9 cellular contexts compared by ENCODE assay signal in the genomic region with DNA sequence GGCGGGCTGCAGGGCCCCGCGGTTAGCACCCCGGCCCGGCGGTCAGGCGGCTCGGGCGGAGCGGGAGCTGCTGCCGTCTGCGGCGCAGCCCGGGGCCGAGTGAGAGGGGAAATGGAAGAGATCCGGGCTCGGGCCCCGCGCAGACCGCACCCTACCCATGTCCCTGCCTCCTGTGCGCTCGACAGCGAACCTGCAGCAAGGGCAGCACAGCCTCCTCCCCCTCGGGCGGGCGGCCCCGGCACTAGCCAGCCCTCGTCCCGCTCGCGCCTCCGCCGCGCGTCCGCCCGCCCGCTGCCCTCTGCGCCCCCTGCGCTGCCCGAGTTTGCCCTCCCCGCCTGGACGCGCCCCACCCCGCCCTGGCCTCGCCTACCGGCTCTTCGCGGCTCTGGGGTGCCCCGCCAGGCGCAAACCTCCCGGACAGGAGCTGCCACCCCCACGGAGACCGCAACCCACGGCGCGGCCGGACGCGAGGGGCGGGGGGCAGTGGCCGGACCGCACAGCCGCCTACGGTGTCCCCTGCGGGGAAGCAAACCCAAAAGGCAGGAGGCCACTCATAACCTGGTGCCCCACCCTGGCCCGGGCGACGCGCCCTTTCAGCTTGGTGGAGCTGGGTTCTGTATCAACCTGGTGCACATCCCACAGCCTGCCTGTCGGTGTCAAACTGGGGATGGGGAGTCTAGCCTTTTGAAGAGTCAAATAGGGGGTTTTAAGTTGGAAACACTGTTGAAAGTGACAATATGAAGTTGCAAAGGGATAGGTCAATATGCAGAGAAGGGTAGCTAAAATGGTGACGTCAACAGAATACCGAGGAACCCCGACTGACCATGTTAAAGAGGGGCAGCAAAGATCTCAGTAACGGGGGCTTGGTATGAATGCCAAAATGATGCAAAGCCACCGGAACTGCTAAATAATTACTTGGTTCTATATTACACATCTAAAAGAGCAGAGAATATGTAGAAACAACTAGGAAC. TPM values are rescaled to one million over a fixed set of nuclear protein-coding genes. Genes with fewer than 3 reads are reported as not detected.
A peak's percentile ranks its signal among the peaks of the same experiment; 100 is the strongest.
DNase-seq lines count a peak whose midpoint lies in the region; ATAC-seq, FAIRE-seq and TF ChIP-seq lines count a peak whose summit lies in the region.
"Had no signal": no experiment of that assay in that cellular context is flagged by ENCODE, and none has a peak within 500 bp of the region (broad histone marks: within the 10 kb centered on the region; RNA-seq: fewer than 3 reads in every experiment).

A gene (minus strand): TSS at position 101 of the 971 bp plus-strand sequence. CDS start 454 bp downstream, outside the sequence.

- H3K4me3 ChIP-seq in A549, result peak within 1 kb of the TSS; percentile 53
- H3K4me3 ChIP-seq in GM23338, result peak within 1 kb of the TSS; percentile 54
- H3K4me3 ChIP-seq in GM12878, result no peak within 1 kb of the TSS
- H3K4me3 ChIP-seq in mesendoderm (ENCODE audit: low read length), result no peak within 1 kb of the TSS

- ATAC-seq in A549 (peak; percentile 7 to 22; a peak in 2 of 6 replicates), GM23338 (peak; percentile 13), GM12878 (no peak), HG02870 (IDR thresholded peaks at IDR 0.05; ENCODE audit: unreplicated experiment) (no peak), HG03097 (IDR thresholded peaks at IDR 0.05; ENCODE audit: low FRiP score, unreplicated experiment) (no peak)

- in situ Hi-C loops in GM12878 (cut with MboI), result loop anchor here (5.0 kb wide), 1 partner anchor 56 kb away; no protein-coding TSS in a partner anchor

- WGBS in A549 (ENCODE audit: missing lambda C conversion rate), result 12% methylated on average over 26 of the region's 76 CpGs
- WGBS in GM12878 (ENCODE audit: insufficient coverage, insufficient replicate concordance, low lambda C conversion rate, missing lambda C conversion rate), result 4% methylated on average over 58 of the region's 76 CpGs
- no CpG with 5 or more reads among the region's 76 CpGs for WGBS in mesendoderm (ENCODE audit: extremely low coverage, insufficient coverage, low lambda C conversion rate)

- SMC1A ChIA-PET in GM12878 (lab: Charles Lee; ENCODE audit: uncharacterized antibody, unreplicated experiment), result interaction anchor here (1.2 to 3.7 kb wide), 3 partner anchors 59 to 94 kb away, joined by 3 to 14 read pairs (median 4); no protein-coding TSS in a partner anchor

- TF ChIP-seq POLR2A in A549 (IDR thresholded peaks at IDR 0.05; ENCODE audit: low read length) (no peak), GM12878 (IDR thresholded peaks at IDR 0.05; ENCODE audit: low read depth, low read length) (no peak)

- intact Hi-C loops in GM12878 (cut with micrococcal nuclease; ENCODE audit: unreplicated experiment), result loop anchor here (5.0 kb wide), 1 partner anchor 41 kb away; no protein-coding TSS in a partner anchor

- H3K79me2 ChIP-seq in GM23338 (replicated peaks; ENCODE audit: insufficient read depth) (no peaks in the 10 kb centered on the region), GM12878 (ENCODE audit: control insufficient read depth, insufficient read depth, low read length) (no peaks in the 10 kb centered on the region), mesendoderm (ENCODE audit: control insufficient read depth, insufficient read depth, low read length) (no peaks in the 10 kb centered on the region)

- RAD21 ChIA-PET in GM12878 (lab: Charles Lee; ENCODE audit: unreplicated experiment), result interaction anchor here (1.0 to 2.3 kb wide), 2 partner anchors 11 to 94 kb away, joined by 3 to 6 read pairs; no protein-coding TSS in a partner anchor

- H3K18ac ChIP-seq in mesendoderm (ENCODE audit: low read length), result no peak within 1 kb of the TSS

- no peaks in the 10 kb centered on the region for H3K9me2 ChIP-seq in GM23338 (ENCODE audit: insufficient read depth)

- H3K79me1 ChIP-seq in mesendoderm (ENCODE audit: low read length), result no peaks in the 10 kb centered on the region

- H2BK5ac ChIP-seq in mesendoderm (ENCODE audit: low read length), result no peak within 1 kb of the TSS

- H3K36me3 ChIP-seq in GM23338 (ENCODE audit: insufficient read depth) (no peaks in the 10 kb centered on the region), GM12878 (ENCODE audit: control insufficient read depth in 2 of 2, insufficient read depth in 2 of 2, low read length in 1 of 2) (no peaks in the 10 kb centered on the region), mesendoderm (ENCODE audit: control insufficient read depth, insufficient read depth, low read length) (no peaks in the 10 kb centered on the region)

- no peak within 1 kb of the TSS for H2BK120ac ChIP-seq in mesendoderm (ENCODE audit: low read depth, low read length)

- POLR2A ChIA-PET in A549 (lab: Yijun Ruan, JAX), result no interaction called here
- POLR2A ChIA-PET in GM12878 (lab: Charles Lee), result no interaction called here

- no peaks in the 10 kb centered on the region; the same call in 2 of the 3 replicates for H3K36me3 Mint-ChIP-seq in GM23338 (ENCODE audit: low read depth)

- peak within 1 kb of the TSS; percentile 60 for H3K4me3 Mint-ChIP-seq in GM23338

- H3K9ac ChIP-seq in GM12878 (ENCODE audit: control insufficient read depth, insufficient read depth, low read length), result no peak within 1 kb of the TSS
- no peak within 1 kb of the TSS for H3K9ac ChIP-seq in mesendoderm (ENCODE audit: low read length)

- H3K27me3 ChIP-seq in GM23338 (ENCODE audit: insufficient read depth), result peaks cover 99% of the 10 kb centered on the region
- peaks cover 23 to 26% of the 10 kb centered on the region in 2 experiments for H3K27me3 ChIP-seq in GM12878 (replicated peaks in 1 of 2; ENCODE audit: control insufficient read depth in 2 of 2, insufficient read depth in 2 of 2, low read length in 1 of 2)
- peaks cover 65% of the 10 kb centered on the region for H3K27me3 ChIP-seq in mesendoderm (ENCODE audit: insufficient read depth, low read length, poor library complexity)

- H4K5ac ChIP-seq in mesendoderm (ENCODE audit: low read length), result no peak within 1 kb of the TSS

- H2AFZ ChIP-seq in GM23338, result no peak within 1 kb of the TSS
- no peak within 1 kb of the TSS for H2AFZ ChIP-seq in GM12878 (ENCODE audit: control insufficient read depth, low read depth, low read length)

- TF ChIP-seq RAD21 in A549 (conservative IDR thresholded peaks at IDR 0.05 in 1 of 2, IDR thresholded peaks at IDR 0.05 in 1 of 2) (no peak), GM12878 (IDR thresholded peaks at IDR 0.05; ENCODE audit: insufficient read depth, low read depth, low read length) (no peak)

- H3F3A ChIP-seq in GM23338 (replicated peaks; ENCODE audit: low read depth), result no peaks in the 10 kb centered on the region

- FAIRE-seq in A549 (lab: Jason Lieb, UNC), result no peak
- no peak for FAIRE-seq in GM12878 (lab: Jason Lieb, UNC)

- no peak within 1 kb of the TSS for H3K27ac Mint-ChIP-seq in GM23338

- BruUV-seq in GM12878 (replicated peaks; lab: Mats Ljungman, UMichigan), result no TSS peak

- H2AK5ac ChIP-seq in mesendoderm (ENCODE audit: low read length), result no peak within 1 kb of the TSS

- TF ChIP-seq CTCF in A549 (IDR thresholded peaks at IDR 0.05), result no peak
- TF ChIP-seq CTCF in GM23338 (conservative IDR thresholded peaks at IDR 0.05; ENCODE audit: low read depth in 2 of 2), result no peak
- no peak for TF ChIP-seq CTCF in GM12878 (IDR thresholded peaks at IDR 0.05 in 2 of 3, conservative IDR thresholded peaks at IDR 0.05 in 1 of 3; ENCODE audit: control insufficient read depth in 2 of 3, extremely low read depth in 1 of 3, insufficient read depth in 1 of 3, low read depth in 3 of 3, low read length in 3 of 3)

- TF ChIP-seq EP300 in A549 (IDR thresholded peaks at IDR 0.05), result no peak
- no peak for TF ChIP-seq EP300 in GM12878 (IDR thresholded peaks at IDR 0.05; ENCODE audit: borderline replicate concordance in 1 of 2, control insufficient read depth in 1 of 2, low read depth in 2 of 2, low read length in 2 of 2)

- peak within 1 kb of the TSS; percentile 34 for H3K56ac ChIP-seq in mesendoderm (ENCODE audit: low read length)

- H3K23ac ChIP-seq in mesendoderm (ENCODE audit: low read length), result no peak within 1 kb of the TSS

- H3K27ac ChIP-seq in A549, result peak within 1 kb of the TSS; percentile 12 to 54; a peak in 4 of 6 replicates
- no peak within 1 kb of the TSS for H3K27ac ChIP-seq in GM23338 (ENCODE audit: low read depth)
- no peak within 1 kb of the TSS for H3K27ac ChIP-seq in GM12878 (ENCODE audit: control insufficient read depth, insufficient read depth)
- H3K27ac ChIP-seq in mesendoderm (ENCODE audit: low read depth, low read length), result no peak within 1 kb of the TSS

- DNase-seq in A549 (ENCODE audit: low read depth in 1 of 2, low spot score in 1 of 2) (peak in 1 of 2 experiments; percentile 13), GM23338 (ENCODE audit: low spot score) (peak; percentile 74), GM12878 (ENCODE audit: low read depth, low spot score) (no peak), mesendoderm (peak; percentile 40), DMS79 treated with DMSO at 0.1 percent for 48 hours (lab: John Stamatoyannopoulos, UW) (no peak), hippocampal formation (lab: John Stamatoyannopoulos, UW) (no peak)

- H4K20me1 ChIP-seq in GM23338 (replicated peaks; ENCODE audit: insufficient read depth) (peaks cover 16% of the 10 kb centered on the region), GM12878 (ENCODE audit: control insufficient read depth, insufficient read depth) (no peaks in the 10 kb centered on the region)

- peaks cover 76% of the 10 kb centered on the region for H3K27me3 Mint-ChIP-seq in GM23338 (ENCODE audit: insufficient read depth, low read depth, poor library complexity)

- no peaks in the 10 kb centered on the region for H3K9me3 Mint-ChIP-seq in GM23338

- H3K9me3 ChIP-seq in A549 (no peaks in the 10 kb centered on the region), GM12878 (replicated peaks; ENCODE audit: control insufficient read depth, insufficient read depth, low read length) (no peaks in the 10 kb centered on the region)

- H3K4me2 ChIP-seq in A549 (peak within 1 kb of the TSS; percentile 97), GM23338 (peak within 1 kb of the TSS; percentile 78), GM12878 (ENCODE audit: control insufficient read depth, insufficient read depth) (no peak within 1 kb of the TSS), mesendoderm (ENCODE audit: low read length) (no peak within 1 kb of the TSS)

- H3K4ac ChIP-seq in mesendoderm (ENCODE audit: low read depth, low read length), result no peak within 1 kb of the TSS

- H3K4me1 ChIP-seq in A549 (peaks cover 26% of the 10 kb centered on the region), GM23338 (ENCODE audit: insufficient read depth) (peaks cover 35% of the 10 kb centered on the region), GM12878 (ENCODE audit: control insufficient read depth, insufficient read depth, low read length) (no peaks in the 10 kb centered on the region), mesendoderm (ENCODE audit: control insufficient read depth, low read depth, low read length) (no peaks in the 10 kb centered on the region)

- H2BK15ac ChIP-seq in mesendoderm (replicated peaks; ENCODE audit: low read depth), result no peak within 1 kb of the TSS

- H3K4me1 Mint-ChIP-seq in GM23338, result peaks cover 22% of the 10 kb centered on the region

- CTCF ChIA-PET in A549 (lab: Yijun Ruan, JAX), result interaction anchor here (0.6 to 12.2 kb wide), 10 partner anchors 10 to 290 kb away, joined by 3 to 332 read pairs (median 16); a partner anchor contains a TSS
- CTCF ChIA-PET in GM12878 (lab: Yijun Ruan, JAX), result interaction anchor here (0.9 to 3.3 kb wide), 5 partner anchors 12 to 60 kb away, joined by 3 to 30 read pairs (median 7); no protein-coding TSS in a partner anchor

- H4K8ac ChIP-seq in mesendoderm (ENCODE audit: low read depth, low read length), result no peak within 1 kb of the TSS

RNA-seq across cellular contexts. Expression of the gene that starts here (rescaled TPM):
- polyA plus RNA-seq in A549 (2011; rRNA removed), result not detected in 2 replicates
- polyA plus RNA-seq in A549 (2012; cell fraction: cytosol; rRNA removed), result 0.09 and 0.11 TPM in 2 replicates
- 0.50 and 0.58 TPM in 2 replicates for polyA plus RNA-seq in A549 (2012; cell fraction: nucleus; rRNA removed)
- polyA plus RNA-seq in A549 (2017; fragmentation: RNase III; extraction: RNeasy Plus Mini Kit Qiagen cat#74134 plus additional on column Dnase treatment), result 0.08 to 0.13 TPM (median 0.10 TPM) in 3 replicates
- 0.12 TPM in 1 of 2 replicates, not detected in the other for polyA minus RNA-seq in A549 (2011; rRNA and poly(A)+ RNA removed)
- total RNA-seq in GM23338 (2014; rRNA removed; shearing (Covaris generic)), result not detected in 2 replicates
- polyA plus RNA-seq in GM23338 (2016; fragmentation: Nextera tagmentation; extraction: Ambion mirVana), result not detected in 2 replicates
- total RNA-seq in GM12878 (2013; cell fraction: nucleolus; rRNA removed), result not detected in 2 replicates
- not detected in 2 replicates for total RNA-seq in GM12878 (2014; rRNA removed)
- not detected in 2 replicates for total RNA-seq in GM12878 (2014; rRNA removed; fragmentation: Illumina TruSeq; extraction: Trizol)
- total RNA-seq in GM12878 (2021), result not detected in 2 replicates
- not detected for polyA plus RNA-seq in GM12878 (2011; ENCODE audit: low read depth)
- polyA plus RNA-seq in GM12878 (2011; rRNA removed), result not detected in 2 replicates
- polyA plus RNA-seq in GM12878 (2011; cell fraction: cytosol; rRNA removed), result not detected in 2 replicates
- 0.06 TPM in 1 of 2 replicates, not detected in the other for polyA plus RNA-seq in GM12878 (2011; cell fraction: nucleus; rRNA removed)
- not detected in 2 replicates for polyA plus RNA-seq in GM12878 (2012)
- polyA plus RNA-seq in GM12878 (2014; fragmentation: Illumina TruSeq; extraction: Trizol), result not detected in 2 replicates
- not detected for polyA plus RNA-seq in GM12878 (2014; fragmentation: Nextera tagmentation; extraction: Ambion mirVana)
- polyA plus RNA-seq in GM12878 (2014; rRNA removed), result 0.04 TPM in 1 of 2 replicates, not detected in the other
- not detected for polyA plus RNA-seq in GM12878 (2016; fragmentation: Nextera tagmentation; extraction: Ambion mirVana)
- not detected in 2 replicates for polyA minus RNA-seq in GM12878 (2011; rRNA and poly(A)+ RNA removed)
- polyA minus RNA-seq in GM12878 (2011; cell fraction: cytosol; rRNA and poly(A)+ RNA removed), result not detected in 2 replicates
- polyA minus RNA-seq in GM12878 (2011; cell fraction: nucleus; rRNA and poly(A)+ RNA removed), result 0.29 TPM in 1 of 2 replicates, not detected in the other
- polyA plus RNA-seq in mesendoderm (2013, experiment 1 of 2), result 0.01 TPM
- polyA plus RNA-seq in mesendoderm (2013, experiment 2 of 2), result 0.06 TPM
- total RNA-seq: fibroblast of lung had no signal
- polyA plus RNA-seq: fibroblast of lung had no signal

Comparison
In these comparisons a context has a peak if more than half of its experiments do, and no peak if none do; other contexts are left out.
1. Peak in ATAC-seq, H3K4me3 ChIP-seq, H3K27ac ChIP-seq and H3K4me2 ChIP-seq in A549; RNA of the gene not detected or under 1 TPM.
2. Peak in DNase-seq, ATAC-seq, H3K4me3 ChIP-seq and H3K4me2 ChIP-seq in GM23338; RNA of the gene not detected or under 1 TPM.